ENCODE assay signal across 1 cellular context in the genomic region with DNA sequence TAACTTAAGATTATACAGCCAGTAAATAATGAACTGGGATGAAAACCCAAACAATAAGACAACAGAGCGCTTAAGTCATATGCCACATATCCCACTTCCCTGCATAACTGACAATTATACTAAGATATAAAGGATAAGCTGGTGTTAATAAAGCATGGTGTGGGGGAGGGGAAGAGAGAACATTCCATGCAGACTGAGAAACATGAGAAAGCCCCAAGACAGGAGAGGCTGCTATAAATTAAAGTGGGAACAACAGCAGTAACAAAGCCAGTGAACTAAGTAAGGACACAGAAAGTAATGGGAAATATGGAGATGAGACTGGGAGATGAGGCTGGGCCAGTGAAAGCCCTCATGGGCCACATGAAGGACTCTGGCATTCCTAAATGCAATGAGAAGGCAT.
TF ChIP-seq lines count a peak whose summit lies in the region.

No MANE protein-coding gene starts in this region.

TF ChIP-seq in H1, 55 proteins besides CTCF, POLR2A, EP300 and RAD21:
- TF ChIP-seq, protein P1, sequence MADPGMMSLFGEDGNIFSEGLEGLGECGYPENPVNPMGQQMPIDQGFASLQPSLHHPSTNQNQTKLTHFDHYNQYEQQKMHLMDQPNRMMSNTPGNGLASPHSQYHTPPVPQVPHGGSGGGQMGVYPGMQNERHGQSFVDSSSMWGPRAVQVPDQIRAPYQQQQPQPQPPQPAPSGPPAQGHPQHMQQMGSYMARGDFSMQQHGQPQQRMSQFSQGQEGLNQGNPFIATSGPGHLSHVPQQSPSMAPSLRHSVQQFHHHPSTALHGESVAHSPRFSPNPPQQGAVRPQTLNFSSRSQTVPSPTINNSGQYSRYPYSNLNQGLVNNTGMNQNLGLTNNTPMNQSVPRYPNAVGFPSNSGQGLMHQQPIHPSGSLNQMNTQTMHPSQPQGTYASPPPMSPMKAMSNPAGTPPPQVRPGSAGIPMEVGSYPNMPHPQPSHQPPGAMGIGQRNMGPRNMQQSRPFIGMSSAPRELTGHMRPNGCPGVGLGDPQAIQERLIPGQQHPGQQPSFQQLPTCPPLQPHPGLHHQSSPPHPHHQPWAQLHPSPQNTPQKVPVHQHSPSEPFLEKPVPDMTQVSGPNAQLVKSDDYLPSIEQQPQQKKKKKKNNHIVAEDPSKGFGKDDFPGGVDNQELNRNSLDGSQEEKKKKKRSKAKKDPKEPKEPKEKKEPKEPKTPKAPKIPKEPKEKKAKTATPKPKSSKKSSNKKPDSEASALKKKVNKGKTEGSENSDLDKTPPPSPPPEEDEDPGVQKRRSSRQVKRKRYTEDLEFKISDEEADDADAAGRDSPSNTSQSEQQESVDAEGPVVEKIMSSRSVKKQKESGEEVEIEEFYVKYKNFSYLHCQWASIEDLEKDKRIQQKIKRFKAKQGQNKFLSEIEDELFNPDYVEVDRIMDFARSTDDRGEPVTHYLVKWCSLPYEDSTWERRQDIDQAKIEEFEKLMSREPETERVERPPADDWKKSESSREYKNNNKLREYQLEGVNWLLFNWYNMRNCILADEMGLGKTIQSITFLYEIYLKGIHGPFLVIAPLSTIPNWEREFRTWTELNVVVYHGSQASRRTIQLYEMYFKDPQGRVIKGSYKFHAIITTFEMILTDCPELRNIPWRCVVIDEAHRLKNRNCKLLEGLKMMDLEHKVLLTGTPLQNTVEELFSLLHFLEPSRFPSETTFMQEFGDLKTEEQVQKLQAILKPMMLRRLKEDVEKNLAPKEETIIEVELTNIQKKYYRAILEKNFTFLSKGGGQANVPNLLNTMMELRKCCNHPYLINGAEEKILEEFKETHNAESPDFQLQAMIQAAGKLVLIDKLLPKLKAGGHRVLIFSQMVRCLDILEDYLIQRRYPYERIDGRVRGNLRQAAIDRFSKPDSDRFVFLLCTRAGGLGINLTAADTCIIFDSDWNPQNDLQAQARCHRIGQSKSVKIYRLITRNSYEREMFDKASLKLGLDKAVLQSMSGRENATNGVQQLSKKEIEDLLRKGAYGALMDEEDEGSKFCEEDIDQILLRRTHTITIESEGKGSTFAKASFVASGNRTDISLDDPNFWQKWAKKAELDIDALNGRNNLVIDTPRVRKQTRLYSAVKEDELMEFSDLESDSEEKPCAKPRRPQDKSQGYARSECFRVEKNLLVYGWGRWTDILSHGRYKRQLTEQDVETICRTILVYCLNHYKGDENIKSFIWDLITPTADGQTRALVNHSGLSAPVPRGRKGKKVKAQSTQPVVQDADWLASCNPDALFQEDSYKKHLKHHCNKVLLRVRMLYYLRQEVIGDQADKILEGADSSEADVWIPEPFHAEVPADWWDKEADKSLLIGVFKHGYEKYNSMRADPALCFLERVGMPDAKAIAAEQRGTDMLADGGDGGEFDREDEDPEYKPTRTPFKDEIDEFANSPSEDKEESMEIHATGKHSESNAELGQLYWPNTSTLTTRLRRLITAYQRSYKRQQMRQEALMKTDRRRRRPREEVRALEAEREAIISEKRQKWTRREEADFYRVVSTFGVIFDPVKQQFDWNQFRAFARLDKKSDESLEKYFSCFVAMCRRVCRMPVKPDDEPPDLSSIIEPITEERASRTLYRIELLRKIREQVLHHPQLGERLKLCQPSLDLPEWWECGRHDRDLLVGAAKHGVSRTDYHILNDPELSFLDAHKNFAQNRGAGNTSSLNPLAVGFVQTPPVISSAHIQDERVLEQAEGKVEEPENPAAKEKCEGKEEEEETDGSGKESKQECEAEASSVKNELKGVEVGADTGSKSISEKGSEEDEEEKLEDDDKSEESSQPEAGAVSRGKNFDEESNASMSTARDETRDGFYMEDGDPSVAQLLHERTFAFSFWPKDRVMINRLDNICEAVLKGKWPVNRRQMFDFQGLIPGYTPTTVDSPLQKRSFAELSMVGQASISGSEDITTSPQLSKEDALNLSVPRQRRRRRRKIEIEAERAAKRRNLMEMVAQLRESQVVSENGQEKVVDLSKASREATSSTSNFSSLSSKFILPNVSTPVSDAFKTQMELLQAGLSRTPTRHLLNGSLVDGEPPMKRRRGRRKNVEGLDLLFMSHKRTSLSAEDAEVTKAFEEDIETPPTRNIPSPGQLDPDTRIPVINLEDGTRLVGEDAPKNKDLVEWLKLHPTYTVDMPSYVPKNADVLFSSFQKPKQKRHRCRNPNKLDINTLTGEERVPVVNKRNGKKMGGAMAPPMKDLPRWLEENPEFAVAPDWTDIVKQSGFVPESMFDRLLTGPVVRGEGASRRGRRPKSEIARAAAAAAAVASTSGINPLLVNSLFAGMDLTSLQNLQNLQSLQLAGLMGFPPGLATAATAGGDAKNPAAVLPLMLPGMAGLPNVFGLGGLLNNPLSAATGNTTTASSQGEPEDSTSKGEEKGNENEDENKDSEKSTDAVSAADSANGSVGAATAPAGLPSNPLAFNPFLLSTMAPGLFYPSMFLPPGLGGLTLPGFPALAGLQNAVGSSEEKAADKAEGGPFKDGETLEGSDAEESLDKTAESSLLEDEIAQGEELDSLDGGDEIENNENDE (IDR thresholded peaks at IDR 0.05; ENCODE audit: insufficient replicate concordance, low read length) = no peak
- peak; percentile 33; the same call in 1 of the 2 replicates for TF ChIP-seq TEAD4 (IDR thresholded peaks at IDR 0.05; ENCODE audit: low read depth, low read length)
